20 cellular contexts compared by ENCODE assay signal in the genomic region with DNA sequence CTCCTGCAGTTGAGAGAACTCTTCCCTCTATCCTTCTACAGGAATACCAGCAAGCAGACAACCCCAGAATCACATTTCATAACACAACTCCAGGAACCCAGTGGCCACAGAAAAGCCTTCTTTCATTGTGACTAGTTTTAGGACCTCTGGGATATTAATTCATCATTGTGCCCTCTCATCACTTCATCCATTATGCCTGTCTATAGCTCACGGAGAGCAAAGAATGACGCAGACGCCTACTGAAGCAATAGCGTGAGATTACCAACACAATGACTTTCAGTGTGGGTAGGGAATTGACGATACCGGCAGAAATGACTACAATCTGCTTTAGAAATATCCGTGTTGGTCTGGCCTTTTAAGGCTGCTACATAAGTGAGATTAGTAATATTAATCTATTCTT.
DNase-seq lines count a peak whose midpoint lies in the region; ATAC-seq, FAIRE-seq and TF ChIP-seq lines count a peak whose summit lies in the region.
"Had no signal": no experiment of that assay in that cellular context is flagged by ENCODE, and none has a peak within 500 bp of the region (broad histone marks: within the 10 kb centered on the region; RNA-seq: fewer than 3 reads in every experiment).

No MANE protein-coding gene starts in this region.

- no peaks in the 10 kb centered on the region for H4K20me1 ChIP-seq in astrocyte (ENCODE audit: insufficient read depth, low read length)

- no peaks in the 10 kb centered on the region for H3K36me3 Mint-ChIP-seq in astrocyte (ENCODE audit: low read depth, unreplicated experiment)
- H3K36me3 Mint-ChIP-seq: activated naive CD4-positive, alpha-beta T cell treated with anti-CD3 and anti-CD28 coated beads, Interleukin-2, amount 50 U/mL, for 72 hours had no signal

- H3K27ac Mint-ChIP-seq in astrocyte (ENCODE audit: unreplicated experiment) = no peak overlapping the region
- H3K27ac Mint-ChIP-seq: activated CD4-positive, alpha-beta memory T cell treated with anti-CD3 and anti-CD28 coated beads, Interleukin-2, amount 10 ng/mL, durations not matched to agents 7 days and 5 days; activated naive CD4-positive, alpha-beta T cell treated with anti-CD3 and anti-CD28 coated beads, Interleukin-2, amount 50 U/mL, for 72 hours; progenitor cell of endocrine pancreas had no signal

- H3K27me3 ChIP-seq in astrocyte (ENCODE audit: insufficient read depth, low read length) (no peaks in the 10 kb centered on the region), right atrium auricular region (no peaks in the 10 kb centered on the region), psoas muscle (ENCODE audit: insufficient read depth in 3 of 3, low read length in 2 of 3) (no peaks in the 10 kb centered on the region)
- H3K27me3 ChIP-seq: MG63, uterus had no signal

- H2AFZ ChIP-seq in astrocyte (ENCODE audit: low read depth, low read length) = peak overlapping the region; percentile 50

- no peak for ATAC-seq in psoas muscle
- ATAC-seq in GM21367 (IDR thresholded peaks at IDR 0.05; ENCODE audit: unreplicated experiment) = no peak
- ATAC-seq: activated naive CD4-positive, alpha-beta T cell treated with anti-CD3 and anti-CD28 coated beads, Interleukin-2, amount 50 U/mL, for 72 hours; K562 had no signal

- FAIRE-seq in astrocyte (lab: Jason Lieb, UNC) = no peak
- FAIRE-seq: K562 had no signal

- H3K4me3 ChIP-seq in astrocyte (ENCODE audit: insufficient read depth, low read depth, low read length) (peak overlapping the region; percentile 6), right atrium auricular region (no peak overlapping the region), psoas muscle (no peak overlapping the region)
- H3K4me3 ChIP-seq: K562, MG63, thoracic aorta, uterus had no signal

- peak overlapping the region; percentile 73 for H3K4me2 ChIP-seq in astrocyte (ENCODE audit: low read length)

- no peaks in the 10 kb centered on the region for H3K27me3 Mint-ChIP-seq in astrocyte (ENCODE audit: low read depth, unreplicated experiment)
- H3K27me3 Mint-ChIP-seq: activated CD4-positive, alpha-beta memory T cell treated with anti-CD3 and anti-CD28 coated beads, Interleukin-2, amount 10 ng/mL, durations not matched to agents 7 days and 5 days; progenitor cell of endocrine pancreas had no signal

- H3K9me3 ChIP-seq in astrocyte (ENCODE audit: insufficient read depth, low read depth, low read length) (no peaks in the 10 kb centered on the region), right atrium auricular region (no peaks in the 10 kb centered on the region), psoas muscle (no peaks in the 10 kb centered on the region)
- H3K9me3 ChIP-seq: Caco-2, MG63, thoracic aorta, uterus had no signal

- H3K27ac ChIP-seq in astrocyte (ENCODE audit: low read depth, low read length) (no peak overlapping the region), right atrium auricular region (no peak overlapping the region), psoas muscle (no peak overlapping the region)
- H3K27ac ChIP-seq: epithelial cell of prostate, thoracic aorta, uterus had no signal

- no peaks in the 10 kb centered on the region for H3K9me3 Mint-ChIP-seq in astrocyte (ENCODE audit: unreplicated experiment)
- H3K9me3 Mint-ChIP-seq: activated CD4-positive, alpha-beta memory T cell treated with anti-CD3 and anti-CD28 coated beads, Interleukin-2, amount 10 ng/mL, durations not matched to agents 7 days and 5 days had no signal

- H3K4me1 ChIP-seq in astrocyte (ENCODE audit: insufficient read depth, low read length) (peaks cover 8% of the 10 kb centered on the region), right atrium auricular region (no peaks in the 10 kb centered on the region), psoas muscle (no peaks in the 10 kb centered on the region)
- H3K4me1 ChIP-seq: Caco-2, uterus had no signal

- no peaks in the 10 kb centered on the region for H3K79me2 ChIP-seq in astrocyte (ENCODE audit: insufficient read depth, low read length)

- intact Hi-C loops in psoas muscle (cut with DNase I) = no loop called here

- DNase-seq in NCI-H2227 treated with DMSO at 0.1 percent for 48 hours (lab: John Stamatoyannopoulos, UW) = peak; percentile 69
- DNase-seq in astrocyte (ENCODE audit: low read depth) = peak; percentile 72
- peak; percentile 4 for DNase-seq in foreskin melanocyte
- peak; percentile 61 for DNase-seq in putamen (ENCODE audit: low spot score)
- no peak for DNase-seq in right atrium auricular region (ENCODE audit: low spot score)
- DNase-seq in psoas muscle = no peak
- no peak for DNase-seq in ecto neural progenitor cell (ENCODE audit: low spot score)
- DNase-seq: activated CD4-positive, CD25-positive, alpha-beta regulatory T cell; Right ventricle myocardium superior; stimulated activated naive CD4-positive, alpha-beta T cell; uterus had no signal

- H3K36me3 ChIP-seq in astrocyte (ENCODE audit: insufficient read depth, low read length) = no peaks in the 10 kb centered on the region
- H3K36me3 ChIP-seq in right atrium auricular region = no peaks in the 10 kb centered on the region
- H3K36me3 ChIP-seq in psoas muscle (ENCODE audit: insufficient read depth in 1 of 2, low read depth in 1 of 2) = no peaks in the 10 kb centered on the region
- H3K36me3 ChIP-seq: MG63, thoracic aorta, uterus had no signal

- H3K4me1 Mint-ChIP-seq in astrocyte (ENCODE audit: low read depth, unreplicated experiment) = no peaks in the 10 kb centered on the region
- H3K4me1 Mint-ChIP-seq: activated CD4-positive, alpha-beta memory T cell treated with anti-CD3 and anti-CD28 coated beads, Interleukin-2, amount 10 ng/mL, durations not matched to agents 7 days and 5 days had no signal

- WGBS in psoas muscle, 3 donors = 82 to 88% (median 85%) methylated on average over 7 of the region's 7 CpGs

- H3K4me3 Mint-ChIP-seq in astrocyte (ENCODE audit: unreplicated experiment) = no peak overlapping the region
- H3K4me3 Mint-ChIP-seq: activated CD4-positive, alpha-beta memory T cell treated with anti-CD3 and anti-CD28 coated beads, Interleukin-2, amount 10 ng/mL, durations not matched to agents 7 days and 5 days had no signal

- no peak for TF ChIP-seq CTCF in astrocyte (IDR thresholded peaks at IDR 0.05; ENCODE audit: insufficient read depth, low read depth, low read length)
- TF ChIP-seq CTCF in right atrium auricular region (IDR thresholded peaks at IDR 0.05) = no peak
- TF ChIP-seq CTCF in psoas muscle (IDR thresholded peaks at IDR 0.05) = no peak

- H3K9ac ChIP-seq in astrocyte (ENCODE audit: low read length) = peak overlapping the region; percentile 22

Comparison
In these comparisons a context has a peak if more than half of its experiments do, and no peak if none do; other contexts are left out.
1. DNase-seq: peak in NCI-H2227 treated with DMSO at 0.1 percent for 48 hours (single experiment), astrocyte (single experiment), foreskin melanocyte (single experiment) and putamen (single experiment); none in right atrium auricular region (single experiment), psoas muscle (0 of 2) and ecto neural progenitor cell (single experiment).